In the genomic region with DNA sequence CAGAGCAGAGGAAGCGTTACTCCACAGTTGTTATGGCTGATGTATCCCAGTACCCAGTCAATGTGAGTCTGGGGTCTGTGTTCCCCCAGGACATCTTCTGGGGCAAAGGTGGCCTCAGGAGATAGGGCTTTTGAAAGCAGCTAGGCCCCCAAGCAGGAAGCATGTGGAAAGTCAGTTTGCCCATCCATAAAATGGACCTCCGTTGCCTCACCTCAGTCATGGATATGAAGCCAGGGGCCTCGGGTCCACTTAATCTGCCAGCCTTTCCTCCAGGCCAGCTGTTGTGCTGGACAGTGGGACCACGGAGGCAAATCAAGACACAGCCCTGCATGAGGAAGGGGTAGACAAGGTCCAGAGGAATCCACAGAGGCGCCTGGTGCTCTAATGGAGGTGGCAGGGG, we compare ENCODE assay signal across 1 cellular context.
TF ChIP-seq lines count a peak whose summit lies in the region.

No MANE protein-coding gene starts in this region.

TF ChIP-seq in WTC11, 78 proteins besides CTCF, POLR2A, EP300 and RAD21 (continued from another document):
- TF ChIP-seq, protein P1, sequence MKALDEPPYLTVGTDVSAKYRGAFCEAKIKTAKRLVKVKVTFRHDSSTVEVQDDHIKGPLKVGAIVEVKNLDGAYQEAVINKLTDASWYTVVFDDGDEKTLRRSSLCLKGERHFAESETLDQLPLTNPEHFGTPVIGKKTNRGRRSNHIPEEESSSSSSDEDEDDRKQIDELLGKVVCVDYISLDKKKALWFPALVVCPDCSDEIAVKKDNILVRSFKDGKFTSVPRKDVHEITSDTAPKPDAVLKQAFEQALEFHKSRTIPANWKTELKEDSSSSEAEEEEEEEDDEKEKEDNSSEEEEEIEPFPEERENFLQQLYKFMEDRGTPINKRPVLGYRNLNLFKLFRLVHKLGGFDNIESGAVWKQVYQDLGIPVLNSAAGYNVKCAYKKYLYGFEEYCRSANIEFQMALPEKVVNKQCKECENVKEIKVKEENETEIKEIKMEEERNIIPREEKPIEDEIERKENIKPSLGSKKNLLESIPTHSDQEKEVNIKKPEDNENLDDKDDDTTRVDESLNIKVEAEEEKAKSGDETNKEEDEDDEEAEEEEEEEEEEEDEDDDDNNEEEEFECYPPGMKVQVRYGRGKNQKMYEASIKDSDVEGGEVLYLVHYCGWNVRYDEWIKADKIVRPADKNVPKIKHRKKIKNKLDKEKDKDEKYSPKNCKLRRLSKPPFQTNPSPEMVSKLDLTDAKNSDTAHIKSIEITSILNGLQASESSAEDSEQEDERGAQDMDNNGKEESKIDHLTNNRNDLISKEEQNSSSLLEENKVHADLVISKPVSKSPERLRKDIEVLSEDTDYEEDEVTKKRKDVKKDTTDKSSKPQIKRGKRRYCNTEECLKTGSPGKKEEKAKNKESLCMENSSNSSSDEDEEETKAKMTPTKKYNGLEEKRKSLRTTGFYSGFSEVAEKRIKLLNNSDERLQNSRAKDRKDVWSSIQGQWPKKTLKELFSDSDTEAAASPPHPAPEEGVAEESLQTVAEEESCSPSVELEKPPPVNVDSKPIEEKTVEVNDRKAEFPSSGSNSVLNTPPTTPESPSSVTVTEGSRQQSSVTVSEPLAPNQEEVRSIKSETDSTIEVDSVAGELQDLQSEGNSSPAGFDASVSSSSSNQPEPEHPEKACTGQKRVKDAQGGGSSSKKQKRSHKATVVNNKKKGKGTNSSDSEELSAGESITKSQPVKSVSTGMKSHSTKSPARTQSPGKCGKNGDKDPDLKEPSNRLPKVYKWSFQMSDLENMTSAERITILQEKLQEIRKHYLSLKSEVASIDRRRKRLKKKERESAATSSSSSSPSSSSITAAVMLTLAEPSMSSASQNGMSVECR (CRISPR knock-in tag; IDR thresholded peaks at IDR 0.05; ENCODE audit: borderline replicate concordance) = no peak
- TF ChIP-seq SP1 (CRISPR knock-in tag; conservative IDR thresholded peaks at IDR 0.05) = no peak
- TF ChIP-seq HMGA2 (CRISPR knock-in tag; IDR thresholded peaks at IDR 0.05) = no peak
- TF ChIP-seq, protein P2, sequence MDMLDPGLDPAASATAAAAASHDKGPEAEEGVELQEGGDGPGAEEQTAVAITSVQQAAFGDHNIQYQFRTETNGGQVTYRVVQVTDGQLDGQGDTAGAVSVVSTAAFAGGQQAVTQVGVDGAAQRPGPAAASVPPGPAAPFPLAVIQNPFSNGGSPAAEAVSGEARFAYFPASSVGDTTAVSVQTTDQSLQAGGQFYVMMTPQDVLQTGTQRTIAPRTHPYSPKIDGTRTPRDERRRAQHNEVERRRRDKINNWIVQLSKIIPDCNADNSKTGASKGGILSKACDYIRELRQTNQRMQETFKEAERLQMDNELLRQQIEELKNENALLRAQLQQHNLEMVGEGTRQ (CRISPR knock-in tag; IDR thresholded peaks at IDR 0.05) = no peak
- no peak for TF ChIP-seq TEAD4 (CRISPR knock-in tag; IDR thresholded peaks at IDR 0.05)
- no peak for TF ChIP-seq ZNF416 (CRISPR knock-in tag; IDR thresholded peaks at IDR 0.05)
- no peak for TF ChIP-seq AR (CRISPR knock-in tag; IDR thresholded peaks at IDR 0.05)
- no peak for TF ChIP-seq PRRX2 (CRISPR knock-in tag; IDR thresholded peaks at IDR 0.05)
- TF ChIP-seq ZNF281 (CRISPR knock-in tag; IDR thresholded peaks at IDR 0.05) = no peak
- TF ChIP-seq ZNF396 (CRISPR knock-in tag; IDR thresholded peaks at IDR 0.05; ENCODE audit: borderline replicate concordance) = no peak
- TF ChIP-seq MYBL2 (CRISPR knock-in tag; IDR thresholded peaks at IDR 0.05) = no peak
- TF ChIP-seq ATF6 (CRISPR knock-in tag; IDR thresholded peaks at IDR 0.05) = no peak
- TF ChIP-seq NFYB (CRISPR knock-in tag; conservative IDR thresholded peaks at IDR 0.05; ENCODE audit: low read depth) = no peak
- no peak for TF ChIP-seq ZNF671 (CRISPR knock-in tag; IDR thresholded peaks at IDR 0.05)
- no peak for TF ChIP-seq SOX15 (CRISPR knock-in tag; IDR thresholded peaks at IDR 0.05)
- TF ChIP-seq MLX (CRISPR knock-in tag; IDR thresholded peaks at IDR 0.05) = no peak
